ENCODE assay signal across 18 cellular contexts in the genomic region with DNA sequence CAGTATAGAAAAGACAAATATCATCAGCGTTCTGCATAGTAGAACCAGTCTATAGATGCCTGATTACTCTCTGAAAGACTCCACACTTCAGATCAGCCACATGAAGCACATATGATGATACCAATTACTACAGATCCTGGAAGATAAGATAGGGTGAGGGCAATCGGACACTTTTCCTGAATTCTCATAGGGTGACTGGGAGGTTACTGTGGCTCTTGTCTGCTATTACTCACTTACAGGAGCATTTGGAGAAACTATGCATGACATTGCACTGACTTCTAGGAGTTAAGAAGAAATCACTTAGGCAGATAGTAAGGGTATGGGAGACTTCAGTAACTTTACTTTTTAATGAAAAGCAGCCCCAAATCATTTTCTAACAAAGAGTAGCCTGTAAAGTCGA.
"Had no signal": no experiment of that assay in that cellular context is flagged by ENCODE, and none has a peak within 500 bp of the region (broad histone marks: within the 10 kb centered on the region; RNA-seq: fewer than 3 reads in every experiment).

No MANE protein-coding gene starts in this region.

- H3K9me3 ChIP-seq: pancreas had no signal

- H3K4me3 ChIP-seq: hepatocyte, pancreas, psoas muscle, right atrium auricular region had no signal

- DNase-seq: activated CD4-positive, alpha-beta T cell treated with anti-CD3 and anti-CD28 coated beads for 1 hour; activated CD4-positive, alpha-beta T cell treated with anti-CD3 and anti-CD28 coated beads, Interleukin-2, amount 50 U/mL, for 1 hour; activated gamma-delta T cell treated with Interleukin-2 at 50 U/mL for 16 hours; activated T-cell treated with anti-CD3 and anti-CD28 coated beads, Interleukin-2, amount 50 U/mL, for 1 hour; aorta; brain microvascular endothelial cell; caudate nucleus; dermis blood vessel endothelial cell; effector memory CD4-positive, alpha-beta T cell; foreskin melanocyte; glutamatergic neuron; immature natural killer cell; pancreas; psoas muscle; stimulated activated CD4-positive, alpha-beta T cell treated with anti-CD3 and anti-CD28 coated beads, Interleukin-4, amount 100 ng/mL, for 4 hours; stimulated activated naive CD8-positive, alpha-beta T cell treated with anti-CD3 and anti-CD28 coated beads, Interleukin-15, Interleukin-2, amounts not matched to agents 100 U/mL and 50 U/mL, for 24 hours had no signal

- FAIRE-seq: pancreas had no signal

- H3K27ac ChIP-seq: brain microvascular endothelial cell, hepatocyte, pancreas, psoas muscle, right atrium auricular region had no signal

- H3K36me3 ChIP-seq: brain microvascular endothelial cell, pancreas, right atrium auricular region had no signal

- H3K4me1 ChIP-seq: pancreas, psoas muscle, right atrium auricular region had no signal

- H3K27me3 ChIP-seq: brain microvascular endothelial cell, hepatocyte, pancreas, right atrium auricular region had no signal
